ENCODE assay signal across 1 cellular context in the genomic region with DNA sequence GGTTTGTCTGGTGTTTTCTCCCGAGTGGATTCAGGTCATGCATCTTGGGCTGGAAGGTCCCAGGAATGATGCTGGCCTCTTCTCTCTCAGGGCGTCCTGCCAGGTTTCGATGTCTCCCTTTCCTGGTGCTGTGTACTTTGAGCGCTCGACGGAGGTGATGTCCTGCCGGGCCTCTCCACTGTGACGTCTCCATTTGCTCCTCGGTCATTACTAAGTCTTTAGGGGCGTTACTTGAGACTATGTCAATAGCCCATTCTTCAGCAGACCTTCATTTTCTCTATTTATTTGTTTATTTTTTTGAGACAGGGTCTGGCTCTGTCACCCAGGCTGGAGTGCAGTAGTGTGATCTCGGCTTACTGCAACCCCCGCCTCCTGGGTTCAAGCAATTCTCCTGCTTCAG.
A peak's percentile ranks its signal among the peaks of the same experiment; 100 is the strongest.
TF ChIP-seq lines count a peak whose summit lies in the region.

No MANE protein-coding gene starts in this region.

TF ChIP-seq in HEK293, 187 proteins besides CTCF, POLR2A, EP300 and RAD21 (continues in another document):
- TF ChIP-seq PRDM10 (tag by site-specific recombination; IDR thresholded peaks at IDR 0.05), result peak; percentile 85
- TF ChIP-seq ZBTB44 (tag by site-specific recombination; IDR thresholded peaks at IDR 0.05), result no peak
- no peak for TF ChIP-seq SCRT2 (tag by site-specific recombination; IDR thresholded peaks at IDR 0.05)
- TF ChIP-seq KLF17 (tag by site-specific recombination; IDR thresholded peaks at IDR 0.05), result peak; percentile 78
- no peak for TF ChIP-seq EGR2 (tag by site-specific recombination; IDR thresholded peaks at IDR 0.05; ENCODE audit: low read depth)
- no peak for TF ChIP-seq ZNF596 (tag by site-specific recombination; IDR thresholded peaks at IDR 0.05)
- no peak for TF ChIP-seq ZNF776 (tag by site-specific recombination; IDR thresholded peaks at IDR 0.05; ENCODE audit: borderline replicate concordance)
- no peak for TF ChIP-seq ZSCAN30 (tag by site-specific recombination; IDR thresholded peaks at IDR 0.05)
- TF ChIP-seq ZNF423 (tag by site-specific recombination; IDR thresholded peaks at IDR 0.05), result no peak
- TF ChIP-seq ZNF391 (tag by site-specific recombination; IDR thresholded peaks at IDR 0.05; ENCODE audit: borderline replicate concordance, low read depth), result no peak
- TF ChIP-seq ZIC2 (tag by site-specific recombination; IDR thresholded peaks at IDR 0.05), result peak; percentile 65
- TF ChIP-seq ZNF629 (tag by site-specific recombination; IDR thresholded peaks at IDR 0.05), result peak; percentile 91
- TF ChIP-seq PRDM1 (tag by site-specific recombination; IDR thresholded peaks at IDR 0.05), result no peak
- no peak for TF ChIP-seq ZNF26 (tag by site-specific recombination; IDR thresholded peaks at IDR 0.05)
- 0 out of 2 replicates have a peak, but pooled peaks have one; percentile 16 for TF ChIP-seq ZBTB21 (tag by site-specific recombination; IDR thresholded peaks at IDR 0.05)
- TF ChIP-seq ZNF112 (tag by site-specific recombination; IDR thresholded peaks at IDR 0.05), result no peak
- TF ChIP-seq BCL11A (tag by site-specific recombination; IDR thresholded peaks at IDR 0.05; ENCODE audit: low read depth), result no peak
- TF ChIP-seq ZNF514 (tag by site-specific recombination; IDR thresholded peaks at IDR 0.05), result no peak
- TF ChIP-seq ZNF747 (tag by site-specific recombination; IDR thresholded peaks at IDR 0.05), result no peak
- TF ChIP-seq ZNF660 (tag by site-specific recombination; IDR thresholded peaks at IDR 0.05), result no peak
- peak; percentile 78 for TF ChIP-seq INSM2 (tag by site-specific recombination; IDR thresholded peaks at IDR 0.05)
- TF ChIP-seq SP3 (tag by site-specific recombination; IDR thresholded peaks at IDR 0.05), result no peak
- no peak for TF ChIP-seq ZNF23 (tag by site-specific recombination; IDR thresholded peaks at IDR 0.05; ENCODE audit: borderline replicate concordance)
- no peak for TF ChIP-seq SP2 (tag by site-specific recombination; IDR thresholded peaks at IDR 0.05)
- TF ChIP-seq ZNF354C (tag by site-specific recombination; IDR thresholded peaks at IDR 0.05; ENCODE audit: borderline replicate concordance, low read depth), result no peak
- no peak for TF ChIP-seq ZFP37 (tag by site-specific recombination; IDR thresholded peaks at IDR 0.05)
- TF ChIP-seq, protein P1, sequence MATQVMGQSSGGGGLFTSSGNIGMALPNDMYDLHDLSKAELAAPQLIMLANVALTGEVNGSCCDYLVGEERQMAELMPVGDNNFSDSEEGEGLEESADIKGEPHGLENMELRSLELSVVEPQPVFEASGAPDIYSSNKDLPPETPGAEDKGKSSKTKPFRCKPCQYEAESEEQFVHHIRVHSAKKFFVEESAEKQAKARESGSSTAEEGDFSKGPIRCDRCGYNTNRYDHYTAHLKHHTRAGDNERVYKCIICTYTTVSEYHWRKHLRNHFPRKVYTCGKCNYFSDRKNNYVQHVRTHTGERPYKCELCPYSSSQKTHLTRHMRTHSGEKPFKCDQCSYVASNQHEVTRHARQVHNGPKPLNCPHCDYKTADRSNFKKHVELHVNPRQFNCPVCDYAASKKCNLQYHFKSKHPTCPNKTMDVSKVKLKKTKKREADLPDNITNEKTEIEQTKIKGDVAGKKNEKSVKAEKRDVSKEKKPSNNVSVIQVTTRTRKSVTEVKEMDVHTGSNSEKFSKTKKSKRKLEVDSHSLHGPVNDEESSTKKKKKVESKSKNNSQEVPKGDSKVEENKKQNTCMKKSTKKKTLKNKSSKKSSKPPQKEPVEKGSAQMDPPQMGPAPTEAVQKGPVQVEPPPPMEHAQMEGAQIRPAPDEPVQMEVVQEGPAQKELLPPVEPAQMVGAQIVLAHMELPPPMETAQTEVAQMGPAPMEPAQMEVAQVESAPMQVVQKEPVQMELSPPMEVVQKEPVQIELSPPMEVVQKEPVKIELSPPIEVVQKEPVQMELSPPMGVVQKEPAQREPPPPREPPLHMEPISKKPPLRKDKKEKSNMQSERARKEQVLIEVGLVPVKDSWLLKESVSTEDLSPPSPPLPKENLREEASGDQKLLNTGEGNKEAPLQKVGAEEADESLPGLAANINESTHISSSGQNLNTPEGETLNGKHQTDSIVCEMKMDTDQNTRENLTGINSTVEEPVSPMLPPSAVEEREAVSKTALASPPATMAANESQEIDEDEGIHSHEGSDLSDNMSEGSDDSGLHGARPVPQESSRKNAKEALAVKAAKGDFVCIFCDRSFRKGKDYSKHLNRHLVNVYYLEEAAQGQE (tag by site-specific recombination; IDR thresholded peaks at IDR 0.05), result no peak
- TF ChIP-seq ZNF624 (tag by site-specific recombination; IDR thresholded peaks at IDR 0.05), result no peak
- TF ChIP-seq MYNN (tag by site-specific recombination; IDR thresholded peaks at IDR 0.05; ENCODE audit: borderline replicate concordance), result no peak
- peak; percentile 86 for TF ChIP-seq ZNF600 (tag by site-specific recombination; IDR thresholded peaks at IDR 0.05)
- no peak for TF ChIP-seq ZNF302 (tag by site-specific recombination; IDR thresholded peaks at IDR 0.05; ENCODE audit: low read depth)
- no peak for TF ChIP-seq ZNF791 (tag by site-specific recombination; IDR thresholded peaks at IDR 0.05)
- TF ChIP-seq, protein P2, sequence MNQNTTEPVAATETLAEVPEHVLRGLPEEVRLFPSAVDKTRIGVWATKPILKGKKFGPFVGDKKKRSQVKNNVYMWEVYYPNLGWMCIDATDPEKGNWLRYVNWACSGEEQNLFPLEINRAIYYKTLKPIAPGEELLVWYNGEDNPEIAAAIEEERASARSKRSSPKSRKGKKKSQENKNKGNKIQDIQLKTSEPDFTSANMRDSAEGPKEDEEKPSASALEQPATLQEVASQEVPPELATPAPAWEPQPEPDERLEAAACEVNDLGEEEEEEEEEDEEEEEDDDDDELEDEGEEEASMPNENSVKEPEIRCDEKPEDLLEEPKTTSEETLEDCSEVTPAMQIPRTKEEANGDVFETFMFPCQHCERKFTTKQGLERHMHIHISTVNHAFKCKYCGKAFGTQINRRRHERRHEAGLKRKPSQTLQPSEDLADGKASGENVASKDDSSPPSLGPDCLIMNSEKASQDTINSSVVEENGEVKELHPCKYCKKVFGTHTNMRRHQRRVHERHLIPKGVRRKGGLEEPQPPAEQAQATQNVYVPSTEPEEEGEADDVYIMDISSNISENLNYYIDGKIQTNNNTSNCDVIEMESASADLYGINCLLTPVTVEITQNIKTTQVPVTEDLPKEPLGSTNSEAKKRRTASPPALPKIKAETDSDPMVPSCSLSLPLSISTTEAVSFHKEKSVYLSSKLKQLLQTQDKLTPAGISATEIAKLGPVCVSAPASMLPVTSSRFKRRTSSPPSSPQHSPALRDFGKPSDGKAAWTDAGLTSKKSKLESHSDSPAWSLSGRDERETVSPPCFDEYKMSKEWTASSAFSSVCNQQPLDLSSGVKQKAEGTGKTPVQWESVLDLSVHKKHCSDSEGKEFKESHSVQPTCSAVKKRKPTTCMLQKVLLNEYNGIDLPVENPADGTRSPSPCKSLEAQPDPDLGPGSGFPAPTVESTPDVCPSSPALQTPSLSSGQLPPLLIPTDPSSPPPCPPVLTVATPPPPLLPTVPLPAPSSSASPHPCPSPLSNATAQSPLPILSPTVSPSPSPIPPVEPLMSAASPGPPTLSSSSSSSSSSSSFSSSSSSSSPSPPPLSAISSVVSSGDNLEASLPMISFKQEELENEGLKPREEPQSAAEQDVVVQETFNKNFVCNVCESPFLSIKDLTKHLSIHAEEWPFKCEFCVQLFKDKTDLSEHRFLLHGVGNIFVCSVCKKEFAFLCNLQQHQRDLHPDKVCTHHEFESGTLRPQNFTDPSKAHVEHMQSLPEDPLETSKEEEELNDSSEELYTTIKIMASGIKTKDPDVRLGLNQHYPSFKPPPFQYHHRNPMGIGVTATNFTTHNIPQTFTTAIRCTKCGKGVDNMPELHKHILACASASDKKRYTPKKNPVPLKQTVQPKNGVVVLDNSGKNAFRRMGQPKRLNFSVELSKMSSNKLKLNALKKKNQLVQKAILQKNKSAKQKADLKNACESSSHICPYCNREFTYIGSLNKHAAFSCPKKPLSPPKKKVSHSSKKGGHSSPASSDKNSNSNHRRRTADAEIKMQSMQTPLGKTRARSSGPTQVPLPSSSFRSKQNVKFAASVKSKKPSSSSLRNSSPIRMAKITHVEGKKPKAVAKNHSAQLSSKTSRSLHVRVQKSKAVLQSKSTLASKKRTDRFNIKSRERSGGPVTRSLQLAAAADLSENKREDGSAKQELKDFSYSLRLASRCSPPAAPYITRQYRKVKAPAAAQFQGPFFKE (tag by site-specific recombination; IDR thresholded peaks at IDR 0.05; ENCODE audit: borderline replicate concordance), result no peak
- no peak for TF ChIP-seq ZBTB26 (tag by site-specific recombination; optimal IDR thresholded peaks at IDR 0.05)
- TF ChIP-seq ZNF16 (tag by site-specific recombination; IDR thresholded peaks at IDR 0.05; ENCODE audit: low read depth), result no peak
- TF ChIP-seq FEZF1 (tag by site-specific recombination; IDR thresholded peaks at IDR 0.05), result peak; percentile 41; the same call in 1 of the 2 replicates
- TF ChIP-seq ZFHX2 (tag by site-specific recombination; conservative IDR thresholded peaks at IDR 0.05), result no peak
- peak; percentile 78 for TF ChIP-seq WT1 (tag by site-specific recombination; IDR thresholded peaks at IDR 0.05)
